In the genomic region with DNA sequence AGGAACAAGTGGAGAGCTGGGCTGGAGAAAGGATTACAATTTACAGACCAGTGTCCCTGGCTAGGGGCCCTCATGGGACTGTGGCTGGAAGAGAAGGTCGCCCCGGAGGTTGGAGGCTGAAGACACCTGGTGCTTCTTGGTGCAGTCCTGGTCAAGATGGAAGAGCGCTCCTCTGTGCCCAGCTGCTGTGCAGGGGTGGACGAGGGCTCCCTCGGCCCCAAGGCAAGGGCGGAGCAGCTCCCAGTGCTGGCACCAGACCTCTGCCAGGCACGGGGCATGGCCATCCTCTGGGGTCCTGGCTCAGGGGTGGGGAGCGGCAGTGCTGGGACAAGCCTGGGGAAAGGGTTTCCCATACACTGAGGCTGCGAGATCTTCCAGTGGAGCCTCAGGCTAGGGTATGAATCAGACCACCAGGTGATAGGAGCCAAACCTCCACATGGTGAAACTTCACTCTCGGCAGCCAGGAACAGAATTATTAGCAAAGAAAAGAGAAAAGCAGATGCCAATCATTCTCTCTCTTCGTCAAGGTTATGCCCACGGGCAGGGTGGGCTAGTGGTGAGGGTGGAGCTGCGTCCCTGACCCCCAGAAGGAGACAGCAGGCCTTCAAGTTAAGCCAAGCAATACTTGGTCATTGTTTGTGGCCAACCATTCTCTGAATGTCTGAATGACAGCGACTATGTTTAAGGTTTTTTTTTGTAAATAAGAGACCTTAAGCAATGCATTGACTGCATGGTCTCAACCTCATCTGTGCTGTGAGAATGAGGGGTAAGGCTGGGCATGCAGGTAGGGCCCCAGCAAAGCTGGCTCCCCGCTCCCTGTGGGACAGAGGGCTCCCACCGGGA, we compare ENCODE assay signal across 19 cellular contexts. TPM values are rescaled to one million over a fixed set of nuclear protein-coding genes. Genes with fewer than 3 reads are reported as not detected.
DNase-seq lines count a peak whose midpoint lies in the region; ATAC-seq, FAIRE-seq and TF ChIP-seq lines count a peak whose summit lies in the region.
"Had no signal": no experiment of that assay in that cellular context is flagged by ENCODE, and none has a peak within 500 bp of the region (broad histone marks: within the 10 kb centered on the region; RNA-seq: fewer than 3 reads in every experiment).

No MANE protein-coding gene starts in this region.

- peak overlapping the region in 1 of 2 experiments; percentile 42; a peak in 1 of 5 replicates for H3K4me3 Mint-ChIP-seq in H9
- no peak overlapping the region for H3K4me3 Mint-ChIP-seq in stimulated activated naive B cell treated with anti-CD40 and anti-IgM and Interleukin-4, amounts not matched to agents 10 μg/mL and 1 μg/mL and 100 μg/mL, for 72 hours

- peaks cover under 1% of the 10 kb centered on the region; the same call in 1 of the 2 replicates for H3K27me3 Mint-ChIP-seq in H9 (ENCODE audit: low read depth)
- no peaks in the 10 kb centered on the region for H3K27me3 Mint-ChIP-seq in stimulated activated naive B cell treated with anti-CD40 and anti-IgM and Interleukin-4, amounts not matched to agents 10 μg/mL and 1 μg/mL and 100 μg/mL, for 72 hours

- no peaks in the 10 kb centered on the region for H3K79me2 ChIP-seq in H9 (ENCODE audit: insufficient read depth, low read length)

- no peak overlapping the region for H3K9ac ChIP-seq in H9 (ENCODE audit: extremely low read depth, insufficient read length, low read length)

- peak overlapping the region; percentile 44; the same call in 1 of the 2 replicates for H3K14ac ChIP-seq in H9 (ENCODE audit: insufficient read depth, low read length)

- H3K23ac ChIP-seq in H9 (ENCODE audit: insufficient read length, low read depth, low read length), result no peak overlapping the region

- H4K20me1 ChIP-seq in H9 (ENCODE audit: control insufficient read depth, insufficient read depth, insufficient read length), result no peaks in the 10 kb centered on the region

- no peak overlapping the region for H2AK5ac ChIP-seq in H9 (ENCODE audit: insufficient read length, low read length)

- H3K23me2 ChIP-seq in H9 (ENCODE audit: insufficient read length, low read depth, low read length, poor library complexity, severe bottlenecking), result no peaks in the 10 kb centered on the region

- H3K4me3 ChIP-seq in RWPE2 (ENCODE audit: severe bottlenecking), result no peak overlapping the region
- H3K4me3 ChIP-seq in pancreas, result no peak overlapping the region
- H3K4me3 ChIP-seq: HAP-1 had no signal

- H3K9me3 ChIP-seq in H9 (ENCODE audit: control insufficient read depth, low read depth, low read length) (no peaks in the 10 kb centered on the region), RWPE2 (ENCODE audit: severe bottlenecking) (no peaks in the 10 kb centered on the region), pancreas (no peaks in the 10 kb centered on the region)
- H3K9me3 ChIP-seq: HAP-1 had no signal

- no peak overlapping the region for H2BK20ac ChIP-seq in H9 (ENCODE audit: low read depth, low read length, poor library complexity, severe bottlenecking)

- intact Hi-C loops in pancreas (cut with DNase I), result no loop called here

- no CpG with 5 or more reads among the region's 16 CpGs for WGBS in H9 (ENCODE audit: extremely low coverage, insufficient read length, low lambda C conversion rate)
- WGBS in pancreas, 2 donors, result 67 to 69% methylated on average over 16 of the region's 16 CpGs

- peak overlapping the region; percentile 2 for H3K18ac ChIP-seq in H9 (ENCODE audit: insufficient read length, low read depth, low read length)

- peak overlapping the region; percentile 82 to 94 (median 93); a peak in 5 of 7 replicates for H3K27ac Mint-ChIP-seq in H9
- no peak overlapping the region for H3K27ac Mint-ChIP-seq in stimulated activated naive B cell treated with anti-CD40 and anti-IgM and Interleukin-4, amounts not matched to agents 10 μg/mL and 1 μg/mL and 100 μg/mL, for 72 hours

- no peak overlapping the region for H4K91ac ChIP-seq in H9 (ENCODE audit: insufficient read length, low read depth, low read length)

- no peak for TF ChIP-seq CTCF in H9 (conservative IDR thresholded peaks at IDR 0.05)
- no peak for TF ChIP-seq CTCF in RWPE2 (IDR thresholded peaks at IDR 0.05; ENCODE audit: poor library complexity, severe bottlenecking)
- no peak for TF ChIP-seq CTCF in pancreas (IDR thresholded peaks at IDR 0.05)

- no peak overlapping the region for H3K4ac ChIP-seq in H9 (ENCODE audit: low read depth, low read length)

- no peak overlapping the region for H2BK5ac ChIP-seq in H9 (ENCODE audit: insufficient read length, low read length)

- no peak overlapping the region for H4K8ac ChIP-seq in H9 (replicated peaks; ENCODE audit: insufficient read length, low read depth, low read length)

- H3K27ac ChIP-seq in H9 (ENCODE audit: insufficient read length, low read depth, low read length) (no peak overlapping the region), RWPE2 (ENCODE audit: poor library complexity, severe bottlenecking) (no peak overlapping the region), pancreas (peak overlapping the region in 3 of 4 donors; percentile 47 to 70 (median 66))
- H3K27ac ChIP-seq: C4-2B, HL-60 had no signal

- H3K36me3 ChIP-seq in RWPE2 (ENCODE audit: low read depth) (no peaks in the 10 kb centered on the region), pancreas (no peaks in the 10 kb centered on the region)
- H3K36me3 ChIP-seq: HAP-1 had no signal

- H3K4me1 ChIP-seq in H9 (ENCODE audit: insufficient read depth, low read length), result peaks cover 8% of the 10 kb centered on the region; the same call in 1 of the 2 replicates
- H3K4me1 ChIP-seq in RWPE2 (ENCODE audit: insufficient read depth, poor library complexity, severe bottlenecking), result no peaks in the 10 kb centered on the region
- peaks cover 19 to 32% (median 27%) of the 10 kb centered on the region in 3 donors for H3K4me1 ChIP-seq in pancreas
- H3K4me1 ChIP-seq: HAP-1 had no signal

- FAIRE-seq in pancreas (lab: Jason Lieb, UNC), result no peak

- no peak overlapping the region for H3T11ph ChIP-seq in H9 (ENCODE audit: low read length)

- no peak overlapping the region for H3K4me2 ChIP-seq in H9 (ENCODE audit: insufficient read depth, insufficient read length, low read length)

- H3K79me1 ChIP-seq in H9 (ENCODE audit: insufficient read depth, low read depth, low read length, poor library complexity, severe bottlenecking), result no peaks in the 10 kb centered on the region

- H4K5ac ChIP-seq in H9 (ENCODE audit: insufficient read length, low read depth, low read length), result no peak overlapping the region

- H3K56ac ChIP-seq in H9 (ENCODE audit: insufficient read length, low read depth, low read length), result no peak overlapping the region

- H3K27me3 ChIP-seq in H9 (ENCODE audit: insufficient read depth, low read length) (no peaks in the 10 kb centered on the region), RWPE2 (ENCODE audit: insufficient read depth, poor library complexity, severe bottlenecking) (no peaks in the 10 kb centered on the region), pancreas (no peaks in the 10 kb centered on the region)

- peak overlapping the region; percentile 58 for H2BK12ac ChIP-seq in H9 (ENCODE audit: insufficient read length, low read depth, low read length)

- no peaks in the 10 kb centered on the region for H3K9me3 Mint-ChIP-seq in H9
- H3K9me3 Mint-ChIP-seq in stimulated activated naive B cell treated with anti-CD40 and anti-IgM and Interleukin-4, amounts not matched to agents 10 μg/mL and 1 μg/mL and 100 μg/mL, for 72 hours, result no peaks in the 10 kb centered on the region

- H3K36me3 Mint-ChIP-seq in H9 (ENCODE audit: insufficient read depth in 1 of 3, low read depth in 3 of 3), result peaks cover 2 to 4% (median 2%) of the 10 kb centered on the region in 3 experiments; a peak in 2 of 7 replicates
- peaks cover 9 to 12% of the 10 kb centered on the region in 2 donors for H3K36me3 Mint-ChIP-seq in stimulated activated naive B cell treated with anti-CD40 and anti-IgM and Interleukin-4, amounts not matched to agents 10 μg/mL and 1 μg/mL and 100 μg/mL, for 72 hours

- H2BK120ac ChIP-seq in H9 (ENCODE audit: low read depth, low read length, poor library complexity, severe bottlenecking), result no peak overlapping the region

- no peak for DNase-seq in H9
- no peak for DNase-seq in RWPE2 (ENCODE audit: low spot score)
- peak in 1 of 6 donors; percentile 52 for DNase-seq in pancreas
- no peak for DNase-seq in NCI-H69 (lab: John Stamatoyannopoulos, UW)
- DNase-seq in stimulated activated naive B cell treated with anti-CD40 and anti-IgM and Interleukin-4, amounts not matched to agents 10 μg/mL and 1 μg/mL and 100 μg/mL, for 72 hours, result no peak
- no peak for DNase-seq in UCSD-AML1 (lab: John Stamatoyannopoulos, UW; ENCODE audit: unreplicated experiment)
- DNase-seq: ACHN, DMS79, NCI-H1694 treated with DMSO at 0.1 percent for 48 hours, NCI-H2107, NCI-H2227 treated with DMSO at 0.1 percent for 48 hours, NCI-H510A treated with DMSO at 0.1 percent for 48 hours, NCI-H82, OCI-M1, SHP77 had no signal

- peaks cover 51 to 66% of the 10 kb centered on the region in 2 experiments for H3K4me1 Mint-ChIP-seq in H9
- peaks cover 0 to 2% of the 10 kb centered on the region in 2 donors for H3K4me1 Mint-ChIP-seq in stimulated activated naive B cell treated with anti-CD40 and anti-IgM and Interleukin-4, amounts not matched to agents 10 μg/mL and 1 μg/mL and 100 μg/mL, for 72 hours

- H2AFZ ChIP-seq in H9 (ENCODE audit: low read length), result no peak overlapping the region

- no peak overlapping the region for H2BK15ac ChIP-seq in H9 (ENCODE audit: low read depth, low read length)

- ATAC-seq in RWPE2 (ENCODE audit: low read depth) (peak; percentile 19; the same call in 1 of the 3 replicates), esophagus mucosa (peak; percentile 4), pancreas (no peak)
- ATAC-seq in stimulated activated naive B cell treated with anti-CD40 and anti-IgM and Interleukin-4, amounts not matched to agents 10 μg/mL and 1 μg/mL and 100 μg/mL, for 72 hours (replicated peaks), result no peak

RNA-seq across cellular contexts. Expression of gene PPM1F, which starts 32.1 kb away (rescaled TPM):
- total RNA-seq in H9 (2021), result 19.0 and 21.1 TPM in 2 replicates
- total RNA-seq in esophagus mucosa, result 21.3 TPM
- total RNA-seq in pancreas, result 10 to 100 TPM in 3 of 6 donors, 1 to 10 TPM in 3; 9.2 to 16.0 (median 10.2) TPM
- 10 to 100 TPM in 1 of 2 donors, 1 to 10 TPM in 1; 9.2 to 10.5 TPM for polyA plus RNA-seq in pancreas

RNA-seq across cellular contexts. Expression of gene MAPK1, which starts 53.1 kb away (rescaled TPM):
- 90.3 and 98.1 TPM in 2 replicates for total RNA-seq in H9 (2021)
- 112 TPM for total RNA-seq in esophagus mucosa
- total RNA-seq in pancreas, result 10 to 100 TPM; 50.6 to 85.7 (median 69.7) TPM
- polyA plus RNA-seq in pancreas, result 10 to 100 TPM in 1 of 2 donors, 1 to 10 TPM in 1; 7.0 to 10.9 TPM

Comparison
In these comparisons a context has a peak if more than half of its experiments do, and no peak if none do; other contexts are left out.
1. H3K27ac ChIP-seq: peak in pancreas (3 of 4); none in H9 (single experiment) and RWPE2 (single experiment).
2. ATAC-seq: peak in RWPE2 (single experiment) and esophagus mucosa (single experiment); none in pancreas (0 of 4) and stimulated activated naive B cell treated with anti-CD40 and anti-IgM and Interleukin-4, amounts not matched to agents 10 μg/mL and 1 μg/mL and 100 μg/mL, for 72 hours (0 of 2).